ENCODE assay signal across 1 cellular context in genomic region chr1:181440510-181440909, GRCh38.
TF ChIP-seq lines count a peak whose summit lies in the region.

No MANE protein-coding gene starts in this region.

TF ChIP-seq in GM12878, 131 proteins besides CTCF, POLR2A, EP300 and RAD21 (continued from another document):
- TF ChIP-seq ZNF592 (IDR thresholded peaks at IDR 0.05), result no peak
- no peak for TF ChIP-seq PRDM15 (CRISPR knock-in tag; IDR thresholded peaks at IDR 0.05)
- no peak for TF ChIP-seq DPF2 (IDR thresholded peaks at IDR 0.05)
- no peak for TF ChIP-seq ATF7 (IDR thresholded peaks at IDR 0.05; ENCODE audit: low read depth)
- TF ChIP-seq BCLAF1 (IDR thresholded peaks at IDR 0.05), result no peak
